In genomic region chr5:55429707-55430253, GRCh38 we compare ENCODE assay signal across 15 cellular contexts.
DNase-seq lines count a peak whose midpoint lies in the region; ATAC-seq and TF ChIP-seq lines count a peak whose summit lies in the region.
"Had no signal": no experiment of that assay in that cellular context is flagged by ENCODE, and none has a peak within 500 bp of the region (broad histone marks: within the 10 kb centered on the region; RNA-seq: fewer than 3 reads in every experiment).

No MANE protein-coding gene starts in this region.

- H4K20me1 ChIP-seq in smooth muscle cell (ENCODE audit: low read depth): peaks cover 10% of the 10 kb centered on the region

- H3K36me3 ChIP-seq in BE2C (peaks cover 42% of the 10 kb centered on the region), right lobe of liver (peaks cover 0 to 7% (median 3%) of the 10 kb centered on the region in 4 donors), smooth muscle cell (ENCODE audit: low read depth) (no peaks in the 10 kb centered on the region)

- peaks cover 15% of the 10 kb centered on the region for H3K4me1 Mint-ChIP-seq in WTC11
- peaks cover 9% of the 10 kb centered on the region for H3K4me1 Mint-ChIP-seq in activated CD4-positive, alpha-beta T cell treated with anti-CD3 and anti-CD28 coated beads, Interleukin-2, amount 10 ng/mL, durations not matched to agents 24 days and 14 days

- H3K9me3 Mint-ChIP-seq in WTC11: peaks cover 48% of the 10 kb centered on the region
- H3K9me3 Mint-ChIP-seq in activated CD4-positive, alpha-beta T cell treated with anti-CD3 and anti-CD28 coated beads, Interleukin-2, amount 10 ng/mL, durations not matched to agents 24 days and 14 days: peaks cover 21% of the 10 kb centered on the region

- DNase-seq in BE2C (peak; percentile 82), HEK293T (ENCODE audit: extremely low spot score) (no peak), WTC11 (ENCODE audit: low spot score) (no peak), right lobe of liver (peak; percentile 61 to 67 (median 65)), smooth muscle cell (lab: John Stamatoyannopoulos, UW; ENCODE audit: unreplicated experiment) (no peak), OCI-M1 (lab: John Stamatoyannopoulos, UW) (no peak)
- DNase-seq in activated CD4-positive, alpha-beta T cell treated with anti-CD3 and anti-CD28 coated beads, Interleukin-2, amount 10 ng/mL, durations not matched to agents 24 days and 14 days: no peak
- DNase-seq: activated CD8-positive, alpha-beta T cell treated with anti-CD3 and anti-CD28 coated beads for 36 hours; DMS79 treated with DMSO at 0.1 percent for 48 hours; effector CD8-positive, alpha-beta T cell; foreskin melanocyte; PC-3; stimulated activated CD4-positive, alpha-beta T cell treated with anti-CD3 and anti-CD28 coated beads, Interleukin-15, amount 100 ng/mL, for 24 hours had no signal

- intact Hi-C loops in right lobe of liver (cut with DNase I): no loop called here
- intact Hi-C loops in activated CD4-positive, alpha-beta T cell treated with anti-CD3 and anti-CD28 coated beads, Interleukin-2, amount 10 ng/mL, durations not matched to agents 24 days and 14 days (cut with micrococcal nuclease): no loop called here

- peak overlapping the region in 1 of 3 donors; percentile 19 for H3K27ac ChIP-seq in right lobe of liver
- no peak overlapping the region for H3K27ac ChIP-seq in smooth muscle cell (ENCODE audit: low read depth)

- H2AFZ ChIP-seq in smooth muscle cell (ENCODE audit: low read depth): no peak overlapping the region

- no peaks in the 10 kb centered on the region for H3K27me3 Mint-ChIP-seq in WTC11 (ENCODE audit: low read depth)
- H3K27me3 Mint-ChIP-seq in activated CD4-positive, alpha-beta T cell treated with anti-CD3 and anti-CD28 coated beads, Interleukin-2, amount 10 ng/mL, durations not matched to agents 24 days and 14 days: no peaks in the 10 kb centered on the region
- H3K27me3 Mint-ChIP-seq: activated CD8-positive, alpha-beta T cell treated with anti-CD3 and anti-CD28 coated beads for 36 hours; brain had no signal

- peak overlapping the region; percentile 41; the same call in 1 of the 2 replicates for H3K27ac Mint-ChIP-seq in WTC11
- H3K27ac Mint-ChIP-seq in activated CD4-positive, alpha-beta T cell treated with anti-CD3 and anti-CD28 coated beads, Interleukin-2, amount 10 ng/mL, durations not matched to agents 24 days and 14 days: no peak overlapping the region
- H3K27ac Mint-ChIP-seq: activated CD8-positive, alpha-beta T cell treated with anti-CD3 and anti-CD28 coated beads for 36 hours had no signal

- H3K9me3 ChIP-seq in BE2C (peaks cover 3% of the 10 kb centered on the region; the same call in 1 of the 2 replicates), right lobe of liver (no peaks in the 10 kb centered on the region), smooth muscle cell (replicated peaks; ENCODE audit: low read depth) (no peaks in the 10 kb centered on the region)

- CTCF ChIA-PET in HEK293T (lab: Yijun Ruan, JAX) (no interaction called here), WTC11 (lab: Charles Lee) (no interaction called here)

- H3K4me1 ChIP-seq in BE2C: no peaks in the 10 kb centered on the region; the same call in 1 of the 2 replicates
- peaks cover 0 to 19% (median 4%) of the 10 kb centered on the region in 4 donors for H3K4me1 ChIP-seq in right lobe of liver
- H3K4me1 ChIP-seq in smooth muscle cell (ENCODE audit: low read depth): no peaks in the 10 kb centered on the region

- no peak overlapping the region for H3K4me2 ChIP-seq in smooth muscle cell

- H3K4me3 ChIP-seq in BE2C (ENCODE audit: low read depth, low read length) (no peak overlapping the region), right lobe of liver (no peak overlapping the region), smooth muscle cell (no peak overlapping the region)

- H3F3A ChIP-seq in smooth muscle cell (ENCODE audit: low read depth): peaks cover 22% of the 10 kb centered on the region

- H3K27me3 ChIP-seq in BE2C: no peaks in the 10 kb centered on the region
- H3K27me3 ChIP-seq in right lobe of liver: no peaks in the 10 kb centered on the region
- H3K27me3 ChIP-seq in smooth muscle cell (ENCODE audit: low read depth): no peaks in the 10 kb centered on the region

- WGBS in right lobe of liver (ENCODE audit: insufficient coverage, low coverage, low lambda C conversion rate, missing lambda C conversion rate): 95% methylated on average over 3 of the region's 9 CpGs
- 95% methylated on average over 9 of the region's 9 CpGs for WGBS in smooth muscle cell (ENCODE audit: low lambda C conversion rate)

- ATAC-seq in WTC11: peak; percentile 14
- peak; percentile 60 to 83 (median 76) for ATAC-seq in right lobe of liver
- ATAC-seq in HG03378 (IDR thresholded peaks at IDR 0.05; ENCODE audit: unreplicated experiment): no peak
- ATAC-seq: activated CD8-positive, alpha-beta T cell treated with anti-CD3 and anti-CD28 coated beads for 36 hours; PC-3 had no signal

- no peak overlapping the region for H3K9ac ChIP-seq in smooth muscle cell (ENCODE audit: low read depth)

- TF ChIP-seq POLR2A in right lobe of liver (IDR thresholded peaks at IDR 0.05): no peak

- H3K79me2 ChIP-seq in smooth muscle cell (ENCODE audit: low read depth): no peaks in the 10 kb centered on the region

- no peak for TF ChIP-seq CTCF in BE2C (IDR thresholded peaks at IDR 0.05; ENCODE audit: low read depth, low read length)
- TF ChIP-seq CTCF in WTC11 (IDR thresholded peaks at IDR 0.05): no peak
- TF ChIP-seq CTCF in right lobe of liver (IDR thresholded peaks at IDR 0.05): no peak
- TF ChIP-seq CTCF in smooth muscle cell (IDR thresholded peaks at IDR 0.05; ENCODE audit: borderline replicate concordance, insufficient read depth, poor library complexity, severe bottlenecking): no peak

- peaks cover 81% of the 10 kb centered on the region for H3K36me3 Mint-ChIP-seq in WTC11
- peaks cover 75% of the 10 kb centered on the region for H3K36me3 Mint-ChIP-seq in activated CD4-positive, alpha-beta T cell treated with anti-CD3 and anti-CD28 coated beads, Interleukin-2, amount 10 ng/mL, durations not matched to agents 24 days and 14 days (ENCODE audit: low read depth)

- POLR2A ChIA-PET in HEK293T (lab: Yijun Ruan, JAX) (no interaction called here), WTC11 (lab: Charles Lee) (no interaction called here)

- no peak overlapping the region for H3K4me3 Mint-ChIP-seq in WTC11
- H3K4me3 Mint-ChIP-seq in activated CD4-positive, alpha-beta T cell treated with anti-CD3 and anti-CD28 coated beads, Interleukin-2, amount 10 ng/mL, durations not matched to agents 24 days and 14 days: no peak overlapping the region
- H3K4me3 Mint-ChIP-seq: activated CD8-positive, alpha-beta T cell treated with anti-CD3 and anti-CD28 coated beads for 36 hours; brain had no signal

TF ChIP-seq in HEK293T, 16 proteins besides CTCF, POLR2A, EP300 and RAD21:
- 0 out of 2 replicates have a peak, but pooled peaks have one; percentile 5 for TF ChIP-seq L3MBTL2 (conservative IDR thresholded peaks at IDR 0.05)
- no peak for TF ChIP-seq BHLHE40 (IDR thresholded peaks at IDR 0.05; ENCODE audit: borderline replicate concordance)
- TF ChIP-seq ARNT (IDR thresholded peaks at IDR 0.05): no peak
- TF ChIP-seq HDGF (IDR thresholded peaks at IDR 0.05; ENCODE audit: borderline replicate concordance): no peak
TF ChIP-seq in HEK293T: peak in this region for 1.

TF ChIP-seq in WTC11, 78 proteins besides CTCF, POLR2A, EP300 and RAD21 (continues in another document):
- TF ChIP-seq, protein P1, sequence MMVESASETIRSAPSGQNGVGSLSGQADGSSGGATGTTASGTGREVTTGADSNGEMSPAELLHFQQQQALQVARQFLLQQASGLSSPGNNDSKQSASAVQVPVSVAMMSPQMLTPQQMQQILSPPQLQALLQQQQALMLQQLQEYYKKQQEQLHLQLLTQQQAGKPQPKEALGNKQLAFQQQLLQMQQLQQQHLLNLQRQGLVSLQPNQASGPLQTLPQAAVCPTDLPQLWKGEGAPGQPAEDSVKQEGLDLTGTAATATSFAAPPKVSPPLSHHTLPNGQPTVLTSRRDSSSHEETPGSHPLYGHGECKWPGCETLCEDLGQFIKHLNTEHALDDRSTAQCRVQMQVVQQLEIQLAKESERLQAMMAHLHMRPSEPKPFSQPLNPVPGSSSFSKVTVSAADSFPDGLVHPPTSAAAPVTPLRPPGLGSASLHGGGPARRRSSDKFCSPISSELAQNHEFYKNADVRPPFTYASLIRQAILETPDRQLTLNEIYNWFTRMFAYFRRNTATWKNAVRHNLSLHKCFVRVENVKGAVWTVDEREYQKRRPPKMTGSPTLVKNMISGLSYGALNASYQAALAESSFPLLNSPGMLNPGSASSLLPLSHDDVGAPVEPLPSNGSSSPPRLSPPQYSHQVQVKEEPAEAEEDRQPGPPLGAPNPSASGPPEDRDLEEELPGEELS (CRISPR knock-in tag; IDR thresholded peaks at IDR 0.05): no peak
- TF ChIP-seq, protein P2, sequence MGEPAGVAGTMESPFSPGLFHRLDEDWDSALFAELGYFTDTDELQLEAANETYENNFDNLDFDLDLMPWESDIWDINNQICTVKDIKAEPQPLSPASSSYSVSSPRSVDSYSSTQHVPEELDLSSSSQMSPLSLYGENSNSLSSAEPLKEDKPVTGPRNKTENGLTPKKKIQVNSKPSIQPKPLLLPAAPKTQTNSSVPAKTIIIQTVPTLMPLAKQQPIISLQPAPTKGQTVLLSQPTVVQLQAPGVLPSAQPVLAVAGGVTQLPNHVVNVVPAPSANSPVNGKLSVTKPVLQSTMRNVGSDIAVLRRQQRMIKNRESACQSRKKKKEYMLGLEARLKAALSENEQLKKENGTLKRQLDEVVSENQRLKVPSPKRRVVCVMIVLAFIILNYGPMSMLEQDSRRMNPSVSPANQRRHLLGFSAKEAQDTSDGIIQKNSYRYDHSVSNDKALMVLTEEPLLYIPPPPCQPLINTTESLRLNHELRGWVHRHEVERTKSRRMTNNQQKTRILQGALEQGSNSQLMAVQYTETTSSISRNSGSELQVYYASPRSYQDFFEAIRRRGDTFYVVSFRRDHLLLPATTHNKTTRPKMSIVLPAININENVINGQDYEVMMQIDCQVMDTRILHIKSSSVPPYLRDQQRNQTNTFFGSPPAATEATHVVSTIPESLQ (CRISPR knock-in tag; IDR thresholded peaks at IDR 0.05): no peak
- TF ChIP-seq FOXP1 (CRISPR knock-in tag; IDR thresholded peaks at IDR 0.05; ENCODE audit: borderline replicate concordance) (no peak), RELA (CRISPR knock-in tag; IDR thresholded peaks at IDR 0.05; ENCODE audit: borderline replicate concordance) (no peak), SMAD3 (CRISPR knock-in tag; IDR thresholded peaks at IDR 0.05; ENCODE audit: borderline replicate concordance) (no peak), ZNF423 (CRISPR knock-in tag; IDR thresholded peaks at IDR 0.05) (no peak)
- TF ChIP-seq, protein P3, sequence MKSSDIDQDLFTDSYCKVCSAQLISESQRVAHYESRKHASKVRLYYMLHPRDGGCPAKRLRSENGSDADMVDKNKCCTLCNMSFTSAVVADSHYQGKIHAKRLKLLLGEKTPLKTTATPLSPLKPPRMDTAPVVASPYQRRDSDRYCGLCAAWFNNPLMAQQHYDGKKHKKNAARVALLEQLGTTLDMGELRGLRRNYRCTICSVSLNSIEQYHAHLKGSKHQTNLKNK (CRISPR knock-in tag; IDR thresholded peaks at IDR 0.05): no peak

Comparison
In these comparisons a context has a peak if more than half of its experiments do, and no peak if none do; other contexts are left out.
1. DNase-seq: peak in BE2C (single experiment) and right lobe of liver (3 of 3); none in HEK293T (single experiment), WTC11 (single experiment), smooth muscle cell (single experiment), activated CD4-positive, alpha-beta T cell treated with anti-CD3 and anti-CD28 coated beads, Interleukin-2, amount 10 ng/mL, durations not matched to agents 24 days and 14 days (single experiment) and OCI-M1 (single experiment).